Comparison of ENCODE assay signal across 30 cellular contexts in the genomic region with DNA sequence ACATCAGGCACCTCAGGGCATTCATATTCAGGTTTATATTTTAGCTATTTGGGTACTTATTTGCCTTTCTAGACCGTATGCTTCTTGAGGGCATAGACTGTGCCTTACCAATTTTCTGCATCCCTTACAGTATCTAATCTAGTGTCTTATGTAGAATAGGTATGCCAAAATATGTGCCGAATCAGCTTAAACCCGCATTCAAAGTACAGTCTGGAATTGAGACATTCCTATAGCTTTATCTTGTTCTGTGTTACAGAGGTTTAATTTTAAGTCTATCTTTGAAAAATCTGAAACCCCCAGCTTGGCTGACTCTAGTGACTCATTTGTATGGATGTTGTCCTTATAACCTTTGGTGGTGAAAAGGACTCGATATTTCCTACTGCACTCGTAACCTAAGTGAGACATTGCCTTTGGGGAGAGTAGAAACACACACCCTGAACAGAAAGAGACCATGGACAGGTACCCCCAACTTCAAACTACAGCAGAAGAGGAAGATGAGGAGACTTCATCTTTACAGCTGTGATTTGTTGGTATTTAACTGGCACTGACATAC. TPM values are rescaled to one million over a fixed set of nuclear protein-coding genes. Genes with fewer than 3 reads are reported as not detected.
DNase-seq lines count a peak whose midpoint lies in the region; ATAC-seq, FAIRE-seq and TF ChIP-seq lines count a peak whose summit lies in the region.
"Had no signal": no experiment of that assay in that cellular context is flagged by ENCODE, and none has a peak within 500 bp of the region (broad histone marks: within the 10 kb centered on the region; RNA-seq: fewer than 3 reads in every experiment).

No MANE protein-coding gene starts in this region.

- no peaks in the 10 kb centered on the region for H3K79me1 ChIP-seq in mesenchymal stem cell (replicated peaks; ENCODE audit: low read length, poor library complexity, severe bottlenecking)

- H2BK15ac ChIP-seq in mesenchymal stem cell (ENCODE audit: low read depth, poor library complexity, severe bottlenecking) = no peak overlapping the region

- TF ChIP-seq EP300 in HepG2 (IDR thresholded peaks at IDR 0.05; ENCODE audit: low read depth in 2 of 2, low read length in 2 of 2) (no peak), HepG2 (CRISPR knock-in tag; IDR thresholded peaks at IDR 0.05; ENCODE audit: borderline replicate concordance) (no peak)

- H2AFZ ChIP-seq in HepG2 (ENCODE audit: low read length) = no peak overlapping the region
- H2AFZ ChIP-seq in mesenchymal stem cell (ENCODE audit: low read depth, low read length) = no peak overlapping the region

- H3K27ac Mint-ChIP-seq in activated T-helper 17 cell treated with anti-CD3 and anti-CD28 coated beads, Interleukin-2, amount 50 U/mL, for 72 hours = no peak overlapping the region
- H3K27ac Mint-ChIP-seq: activated naive CD8-positive, alpha-beta T cell treated with anti-CD3 and anti-CD28 coated beads, Interleukin-2, amount 10 ng/mL, durations not matched to agents 7 days and 5 days; CD4-positive, CD25-positive, alpha-beta regulatory T cell; effector memory CD8-positive, alpha-beta T cell; nephron; stimulated activated naive B cell treated with anti-CD40 and anti-IgM and Interleukin-4, amounts not matched to agents 10 μg/mL and 1 μg/mL and 100 μg/mL, for 72 hours had no signal

- TF ChIP-seq CTCF in HepG2 (CRISPR knock-in tag; IDR thresholded peaks at IDR 0.05) (no peak), right lobe of liver (IDR thresholded peaks at IDR 0.05) (no peak), ascending aorta (IDR thresholded peaks at IDR 0.05) (no peak)

- H2AK5ac ChIP-seq in mesenchymal stem cell (ENCODE audit: low read length, severe bottlenecking) = no peak overlapping the region

- no peak overlapping the region for H2BK5ac ChIP-seq in mesenchymal stem cell (ENCODE audit: low read depth, low read length, poor library complexity, severe bottlenecking)

- no peak overlapping the region for H3K18ac ChIP-seq in mesenchymal stem cell (ENCODE audit: low read depth in 1 of 2, low read length in 2 of 2)

- no peaks in the 10 kb centered on the region for H3K79me2 ChIP-seq in HepG2 (ENCODE audit: insufficient read depth, low read length)

- no peaks in the 10 kb centered on the region for H4K20me1 ChIP-seq in HepG2 (ENCODE audit: insufficient read depth, low read length)

- 89% methylated on average over 5 of the region's 5 CpGs for WGBS in HepG2 (ENCODE audit: low lambda C conversion rate)
- WGBS in right lobe of liver (ENCODE audit: insufficient coverage, low coverage, low lambda C conversion rate, missing lambda C conversion rate) = 76% methylated on average over 5 of the region's 5 CpGs
- WGBS in mesenchymal stem cell = no CpG with 5 or more reads among the region's 5 CpGs

- DNase-seq in HepG2 (ENCODE audit: low spot score) (no peak), right lobe of liver (no peak), amniotic epithelial cell (ENCODE audit: low read depth) (peak; percentile 37), mesenchymal stem cell (peak; percentile 77), ascending aorta (ENCODE audit: low spot score in 2 of 2) (no peak), frontal cortex (ENCODE audit: low spot score in 2 of 2) (no peak)
- no peak for DNase-seq in stimulated activated naive CD4-positive, alpha-beta T cell (lab: John Stamatoyannopoulos, UW)
- DNase-seq: 8988T; activated CD4-positive, alpha-beta T cell treated with anti-CD3 and anti-CD28 coated beads for 48 hours; activated effector memory CD4-positive, alpha-beta T cell treated with anti-CD3 and anti-CD28 coated beads, Interleukin-2, amount 50 U/mL, for 16 hours; activated naive CD8-positive, alpha-beta T cell treated with anti-CD3 and anti-CD28 coated beads, Interleukin-2, amount 10 ng/mL, durations not matched to agents 7 days and 5 days; AML-193; Calu3; CD4-positive, CD25-positive, alpha-beta regulatory T cell; central memory CD4-positive, alpha-beta T cell; DMS79 treated with DMSO at 0.1 percent for 48 hours; effector memory CD8-positive, alpha-beta T cell; Karpas-422; mucosa of descending colon; NCI-H1436 treated with DMSO at 0.1 percent for 48 hours; Peyer's patch; SIG-M5; stimulated activated naive B cell treated with anti-CD40 and anti-IgM and Interleukin-4, amounts not matched to agents 10 μg/mL and 1 μg/mL and 100 μg/mL, for 72 hours; upper lobe of left lung; WERI-Rb-1 had no signal

- CTCF ChIA-PET in HepG2 (lab: Yijun Ruan, JAX; ENCODE audit: low intra/inter-chr PET ratio, low total read pairs) = no interaction called here

- H3K4me1 ChIP-seq in HepG2 (ENCODE audit: insufficient read depth, low read length) = peaks cover 8% of the 10 kb centered on the region
- peaks cover 0 to 20% (median 5%) of the 10 kb centered on the region in 4 donors for H3K4me1 ChIP-seq in right lobe of liver
- H3K4me1 ChIP-seq in mesenchymal stem cell (ENCODE audit: control insufficient read depth, insufficient read depth, low read depth, low read length) = no peaks in the 10 kb centered on the region
- peaks cover 0 to 7% of the 10 kb centered on the region in 2 donors for H3K4me1 ChIP-seq in ascending aorta
- H3K4me1 ChIP-seq: foreskin keratinocyte, Peyer's patch, upper lobe of left lung had no signal

- peaks cover 3 to 24% of the 10 kb centered on the region in 2 experiments; a peak in 4 of 5 replicates for H3K36me3 ChIP-seq in HepG2 (replicated peaks in 1 of 2; ENCODE audit: control insufficient read depth in 1 of 2, insufficient read depth in 2 of 2, low read length in 2 of 2)
- peaks cover 0 to 4% (median 2%) of the 10 kb centered on the region in 4 donors for H3K36me3 ChIP-seq in right lobe of liver
- H3K36me3 ChIP-seq in mesenchymal stem cell (ENCODE audit: control insufficient read depth in 1 of 2, insufficient read depth in 2 of 2, low read depth in 1 of 2, low read length in 2 of 2) = peaks cover 0 to 22% of the 10 kb centered on the region in 2 experiments
- peaks cover 15 to 20% of the 10 kb centered on the region in 2 donors for H3K36me3 ChIP-seq in ascending aorta
- H3K36me3 ChIP-seq: WERI-Rb-1 had no signal

- no TSS peak for BruUV-seq in HepG2 (replicated peaks; lab: Mats Ljungman, UMichigan)

- H3K4me2 ChIP-seq in HepG2 (ENCODE audit: low read depth, low read length) = no peak overlapping the region
- H3K4me2 ChIP-seq in mesenchymal stem cell (ENCODE audit: low read length, poor library complexity, severe bottlenecking) = no peak overlapping the region

- H3K4me3 ChIP-seq in HepG2 (replicated peaks in 1 of 3; ENCODE audit: insufficient read depth in 1 of 3, low read depth in 2 of 3, low read length in 3 of 3) (no peak overlapping the region), right lobe of liver (no peak overlapping the region), mesenchymal stem cell (ENCODE audit: insufficient read depth in 1 of 2, low read depth in 1 of 2, low read length in 2 of 2) (no peak overlapping the region), ascending aorta (no peak overlapping the region)
- H3K4me3 ChIP-seq: lung, mucosa of descending colon, Peyer's patch, skin epidermis, upper lobe of left lung had no signal

- H3K9ac ChIP-seq in HepG2 (ENCODE audit: insufficient read depth, low read depth, low read length) = no peak overlapping the region
- no peak overlapping the region for H3K9ac ChIP-seq in mesenchymal stem cell (ENCODE audit: low read length)

- intact Hi-C loops in HepG2 (cut with micrococcal nuclease; ENCODE audit: unreplicated experiment) = no loop called here
- intact Hi-C loops in right lobe of liver (cut with DNase I) = no loop called here
- intact Hi-C loops in ascending aorta (cut with DNase I) = no loop called here

- in situ Hi-C loops in HepG2 (cut with HindIII; ENCODE audit: extremely low pct_ligation_motif_present, low pct_unique_long_range_greater_than_20kb) = no loop called here

- ATAC-seq in HepG2 (no peak), right lobe of liver (no peak)
- ATAC-seq in activated T-helper 17 cell treated with anti-CD3 and anti-CD28 coated beads, Interleukin-2, amount 50 U/mL, for 72 hours (replicated peaks) = no peak
- ATAC-seq: effector memory CD8-positive, alpha-beta T cell; stimulated activated naive B cell treated with anti-CD40 and anti-IgM and Interleukin-4, amounts not matched to agents 10 μg/mL and 1 μg/mL and 100 μg/mL, for 72 hours had no signal

- H3K4me3 Mint-ChIP-seq in activated T-helper 17 cell treated with anti-CD3 and anti-CD28 coated beads, Interleukin-2, amount 50 U/mL, for 72 hours = no peak overlapping the region
- H3K4me3 Mint-ChIP-seq: activated naive CD8-positive, alpha-beta T cell treated with anti-CD3 and anti-CD28 coated beads, Interleukin-2, amount 10 ng/mL, durations not matched to agents 7 days and 5 days; CD4-positive, CD25-positive, alpha-beta regulatory T cell; effector memory CD8-positive, alpha-beta T cell; nephron; stimulated activated naive B cell treated with anti-CD40 and anti-IgM and Interleukin-4, amounts not matched to agents 10 μg/mL and 1 μg/mL and 100 μg/mL, for 72 hours had no signal

- no peak overlapping the region for H3K4ac ChIP-seq in mesenchymal stem cell (ENCODE audit: low read depth in 1 of 2, low read length in 2 of 2)

- TF ChIP-seq POLR2A in HepG2 (IDR thresholded peaks at IDR 0.05; ENCODE audit: insufficient read depth in 1 of 2, low read depth in 2 of 2, low read length in 2 of 2) (no peak), right lobe of liver (IDR thresholded peaks at IDR 0.05) (no peak)

- H3K36me3 Mint-ChIP-seq in activated T-helper 17 cell treated with anti-CD3 and anti-CD28 coated beads, Interleukin-2, amount 50 U/mL, for 72 hours (ENCODE audit: low read depth) = peaks cover 65% of the 10 kb centered on the region

- H3K9me3 Mint-ChIP-seq in activated T-helper 17 cell treated with anti-CD3 and anti-CD28 coated beads, Interleukin-2, amount 50 U/mL, for 72 hours = no peaks in the 10 kb centered on the region
- H3K9me3 Mint-ChIP-seq: activated naive CD8-positive, alpha-beta T cell treated with anti-CD3 and anti-CD28 coated beads, Interleukin-2, amount 10 ng/mL, durations not matched to agents 7 days and 5 days; CD4-positive, CD25-positive, alpha-beta regulatory T cell; effector memory CD8-positive, alpha-beta T cell; nephron; stimulated activated naive B cell treated with anti-CD40 and anti-IgM and Interleukin-4, amounts not matched to agents 10 μg/mL and 1 μg/mL and 100 μg/mL, for 72 hours had no signal

- no peak for FAIRE-seq in HepG2 (lab: Jason Lieb, UNC)
- FAIRE-seq in frontal cortex (lab: Jason Lieb, UNC) = no peak

- no peaks in the 10 kb centered on the region for H3K4me1 Mint-ChIP-seq in activated T-helper 17 cell treated with anti-CD3 and anti-CD28 coated beads, Interleukin-2, amount 50 U/mL, for 72 hours
- H3K4me1 Mint-ChIP-seq: activated naive CD8-positive, alpha-beta T cell treated with anti-CD3 and anti-CD28 coated beads, Interleukin-2, amount 10 ng/mL, durations not matched to agents 7 days and 5 days; stimulated activated naive B cell treated with anti-CD40 and anti-IgM and Interleukin-4, amounts not matched to agents 10 μg/mL and 1 μg/mL and 100 μg/mL, for 72 hours had no signal

- no peaks in the 10 kb centered on the region for H3K9me3 ChIP-seq in HepG2 (ENCODE audit: low read length)
- no peaks in the 10 kb centered on the region for H3K9me3 ChIP-seq in right lobe of liver
- H3K9me3 ChIP-seq in mesenchymal stem cell (ENCODE audit: control insufficient read depth, low read length) = no peaks in the 10 kb centered on the region
- H3K9me3 ChIP-seq in ascending aorta = no peaks in the 10 kb centered on the region
- H3K9me3 ChIP-seq: mucosa of descending colon, Peyer's patch, upper lobe of left lung had no signal

- TF ChIP-seq RAD21 in HepG2 (CRISPR knock-in tag; IDR thresholded peaks at IDR 0.05) = no peak

- no peak overlapping the region for H2BK120ac ChIP-seq in mesenchymal stem cell (ENCODE audit: low read depth, low read length)

- H3K27me3 ChIP-seq in HepG2 (ENCODE audit: control insufficient read depth in 1 of 2, insufficient read depth in 2 of 2, low read length in 2 of 2) = no peaks in the 10 kb centered on the region
- no peaks in the 10 kb centered on the region for H3K27me3 ChIP-seq in right lobe of liver
- no peaks in the 10 kb centered on the region for H3K27me3 ChIP-seq in mesenchymal stem cell (ENCODE audit: control insufficient read depth in 1 of 2, insufficient read depth in 1 of 2, low read length in 2 of 2)
- H3K27me3 ChIP-seq in ascending aorta = no peaks in the 10 kb centered on the region
- H3K27me3 ChIP-seq: foreskin keratinocyte, Peyer's patch, upper lobe of left lung had no signal

- no peak overlapping the region for H4K8ac ChIP-seq in mesenchymal stem cell (ENCODE audit: low read length)

- H4K91ac ChIP-seq in mesenchymal stem cell (ENCODE audit: low read length) = no peak overlapping the region

- H3K27me3 Mint-ChIP-seq in activated T-helper 17 cell treated with anti-CD3 and anti-CD28 coated beads, Interleukin-2, amount 50 U/mL, for 72 hours = no peaks in the 10 kb centered on the region
- H3K27me3 Mint-ChIP-seq: activated naive CD8-positive, alpha-beta T cell treated with anti-CD3 and anti-CD28 coated beads, Interleukin-2, amount 10 ng/mL, durations not matched to agents 7 days and 5 days; CD4-positive, CD25-positive, alpha-beta regulatory T cell; effector memory CD8-positive, alpha-beta T cell; stimulated activated naive B cell treated with anti-CD40 and anti-IgM and Interleukin-4, amounts not matched to agents 10 μg/mL and 1 μg/mL and 100 μg/mL, for 72 hours had no signal

- H3K27ac ChIP-seq in HepG2 (ENCODE audit: extremely low read length, insufficient read depth, low read length) (no peak overlapping the region), right lobe of liver (no peak overlapping the region), mesenchymal stem cell (ENCODE audit: low read length, poor library complexity, severe bottlenecking) (no peak overlapping the region), ascending aorta (no peak overlapping the region)
- H3K27ac ChIP-seq: foreskin keratinocyte, Peyer's patch, skin epidermis, upper lobe of left lung, WERI-Rb-1 had no signal

- H3K14ac ChIP-seq in mesenchymal stem cell (ENCODE audit: low read length in 2 of 2) = no peak overlapping the region

- POLR2A ChIA-PET in HepG2 (lab: Yijun Ruan, JAX) = interaction anchor here (0.7 kb wide), 1 partner anchor 158 kb away, joined by 3 read pairs; a partner anchor contains a TSS

- H2BK12ac ChIP-seq in mesenchymal stem cell (ENCODE audit: low read length in 2 of 2) = no peak overlapping the region

- H3K23ac ChIP-seq in mesenchymal stem cell (ENCODE audit: low read length in 2 of 2) = no peak overlapping the region

RNA-seq across cellular contexts. Expression of a gene that starts 27.0 kb away (rescaled TPM):
- total RNA-seq in HepG2 (2016; rRNA removed; fragmentation: Illumina TruSeq; extraction: Trizol) (0.04 TPM in 1 of 2 replicates, not detected in the other), right lobe of liver (10 to 100 TPM in 4 of 6 experiments, 1 to 10 TPM in 2; 5.9 to 14.3 (median 12.7) TPM), ascending aorta (17.1 TPM), frontal cortex (20.0 TPM)
- total RNA-seq in HepG2 (2016; cell fraction: cytosol; rRNA removed; fragmentation: Illumina TruSeq; extraction: Trizol; ENCODE audit: low read depth) = not detected in 2 replicates
- total RNA-seq in HepG2 (2016; cell fraction: insoluble cytoplasmic fraction; rRNA removed; fragmentation: Illumina TruSeq; extraction: Trizol) = 0.06 TPM in 1 of 2 replicates, not detected in the other
- 0.07 TPM in 1 of 2 replicates, not detected in the other for total RNA-seq in HepG2 (2016; cell fraction: membrane; rRNA removed; fragmentation: Illumina TruSeq; extraction: Trizol)
- 0.16 TPM in 1 of 2 replicates, not detected in the other for total RNA-seq in HepG2 (2016; cell fraction: nucleus; rRNA removed; fragmentation: Illumina TruSeq; extraction: Trizol)
- polyA plus RNA-seq in HepG2 (2011; rRNA removed) = 0.04 and 0.07 TPM in 2 replicates
- 0.03 TPM in 2 replicates for polyA plus RNA-seq in HepG2 (2011; cell fraction: cytosol; rRNA removed)
- polyA plus RNA-seq in HepG2 (2011; cell fraction: nucleus; rRNA removed) = 0.05 TPM in 1 of 2 replicates, not detected in the other
- 0.31 and 0.40 TPM in 2 replicates for polyA plus RNA-seq in HepG2 (2012)
- 0.09 TPM in 1 of 2 replicates, not detected in the other for polyA plus RNA-seq in HepG2 (2016; cell fraction: cytosol; fragmentation: Illumina TruSeq; extraction: Trizol; ENCODE audit: low read depth)
- polyA plus RNA-seq in HepG2 (2016; cell fraction: insoluble cytoplasmic fraction; fragmentation: Illumina TruSeq; extraction: Trizol; ENCODE audit: low read depth) = 0.19 TPM in 1 of 2 replicates, not detected in the other
- polyA plus RNA-seq in HepG2 (2016; cell fraction: membrane; fragmentation: Illumina TruSeq; extraction: Trizol; ENCODE audit: low read depth) = 0.06 and 0.07 TPM in 2 replicates
- 0.13 TPM in 1 of 2 replicates, not detected in the other for polyA plus RNA-seq in HepG2 (2016; cell fraction: nucleus; fragmentation: Illumina TruSeq; extraction: Trizol; ENCODE audit: insufficient read depth, low read depth)
- polyA minus RNA-seq in HepG2 (2011; rRNA and poly(A)+ RNA removed; ENCODE audit: low replicate concordance) = 0.98 TPM in 1 of 2 replicates, not detected in the other
- polyA minus RNA-seq in HepG2 (2011; cell fraction: cytosol; rRNA and poly(A)+ RNA removed) = not detected in 2 replicates
- not detected in 2 replicates for polyA minus RNA-seq in HepG2 (2011; cell fraction: nucleus; rRNA and poly(A)+ RNA removed)
- polyA plus RNA-seq in mesenchymal stem cell (2013, experiment 1 of 2) = 0.72 TPM
- polyA plus RNA-seq in mesenchymal stem cell (2013, experiment 2 of 2) = 0.68 TPM
- 1 to 10 TPM; 2.0 to 2.5 TPM for total RNA-seq in activated T-helper 17 cell treated with anti-CD3 and anti-CD28 coated beads, Interleukin-2, amount 50 U/mL, for 72 hours
- total RNA-seq: foreskin keratinocyte had no signal
- polyA plus RNA-seq: foreskin keratinocyte had no signal

Comparison
In these comparisons a context has a peak if more than half of its experiments do, and no peak if none do; other contexts are left out.
1. DNase-seq: peak in amniotic epithelial cell (single experiment) and mesenchymal stem cell (single experiment); none in HepG2 (single experiment), right lobe of liver (0 of 3), ascending aorta (0 of 2), stimulated activated naive CD4-positive, alpha-beta T cell (0 of 6) and frontal cortex (0 of 2).